Comparison of ENCODE assay signal across 9 cellular contexts in the genomic region with DNA sequence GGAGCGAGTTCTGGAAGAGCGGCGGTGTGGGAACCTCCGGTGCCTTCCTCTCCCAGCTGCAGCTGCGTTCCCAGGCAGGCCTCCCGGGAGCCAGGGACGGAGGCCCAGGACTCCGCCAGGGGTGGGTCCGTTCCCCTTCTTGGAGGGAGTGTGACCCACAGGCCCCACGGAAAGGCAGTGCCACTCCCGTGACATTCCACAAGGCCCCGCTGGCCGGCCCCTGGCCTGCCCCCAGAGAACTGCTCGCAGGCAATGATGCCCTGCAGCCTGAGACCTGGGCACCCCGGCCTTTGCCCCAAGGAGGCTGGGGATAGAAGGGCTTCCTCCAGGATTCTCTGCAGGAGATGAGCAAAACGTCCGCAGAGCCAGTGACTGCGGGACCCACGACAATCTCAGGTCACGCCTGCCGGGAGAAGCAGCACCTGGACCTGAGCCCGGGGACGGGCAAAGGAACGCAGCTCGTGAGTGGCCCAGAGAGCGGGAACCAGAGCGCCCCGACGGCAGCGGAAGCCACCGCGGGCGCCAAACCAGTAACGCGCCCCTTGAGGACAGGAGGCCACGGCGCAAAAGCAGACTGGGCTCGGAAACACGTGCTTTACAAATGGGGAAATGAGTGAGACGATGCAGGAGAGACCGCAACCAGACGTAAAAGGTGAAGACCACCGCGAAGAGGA.
DNase-seq lines count a peak whose midpoint lies in the region; ATAC-seq lines count a peak whose summit lies in the region.
"Had no signal": no experiment of that assay in that cellular context is flagged by ENCODE, and none has a peak within 500 bp of the region (broad histone marks: within the 10 kb centered on the region; RNA-seq: fewer than 3 reads in every experiment).

No MANE protein-coding gene starts in this region.

- peak; percentile 45 for DNase-seq in GM19238 (ENCODE audit: insufficient read length, low spot score)
- peak; percentile 27 for DNase-seq in activated T-cell treated with anti-CD3 and anti-CD28 coated beads for 48 hours (ENCODE audit: low read depth)
- peak; percentile 63 for DNase-seq in iPS-NIHi11 (ENCODE audit: low spot score)
- DNase-seq in stimulated activated CD4-positive, alpha-beta T cell treated with anti-CD3 and anti-CD28 coated beads, Interleukin-4, amount 100 ng/mL, for 1 hour = peak; percentile 45
- DNase-seq in NCI-H446 (lab: John Stamatoyannopoulos, UW) = no peak
- no peak for DNase-seq in activated CD4-positive, CD25-positive, alpha-beta regulatory T cell (lab: John Stamatoyannopoulos, UW)

- ATAC-seq in GM19328 (IDR thresholded peaks at IDR 0.05; ENCODE audit: unreplicated experiment) = no peak
- ATAC-seq in HG03135 (IDR thresholded peaks at IDR 0.05; ENCODE audit: unreplicated experiment) = no peak
- ATAC-seq: GM12878 had no signal

Comparison
In these comparisons a context has a peak if more than half of its experiments do, and no peak if none do; other contexts are left out.
1. DNase-seq: peak in GM19238 (single experiment), activated T-cell treated with anti-CD3 and anti-CD28 coated beads for 48 hours (single experiment), iPS-NIHi11 (single experiment) and stimulated activated CD4-positive, alpha-beta T cell treated with anti-CD3 and anti-CD28 coated beads, Interleukin-4, amount 100 ng/mL, for 1 hour (single experiment); none in NCI-H446 (0 of 2) and activated CD4-positive, CD25-positive, alpha-beta regulatory T cell (0 of 4).